In the genomic region with DNA sequence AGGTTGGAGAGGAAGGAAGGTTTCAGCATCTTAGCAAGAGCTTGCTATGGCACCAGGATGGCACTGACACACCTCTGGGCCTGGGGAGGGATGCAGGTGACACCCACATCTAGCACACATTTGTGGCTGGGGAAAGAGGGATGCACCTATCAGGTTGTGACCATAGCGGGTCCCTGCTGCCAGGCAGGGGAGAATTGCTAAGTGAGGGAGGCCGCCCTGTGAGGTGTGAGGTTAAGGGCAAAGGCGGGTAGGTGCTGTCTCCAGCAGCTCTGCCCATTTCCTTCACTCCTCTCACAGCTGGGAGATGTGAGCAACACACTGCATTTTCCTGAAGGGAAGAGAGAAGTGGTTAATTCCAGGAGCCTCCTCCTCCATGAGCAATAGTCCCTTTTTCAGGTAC, we compare ENCODE assay signal across 12 cellular contexts.
DNase-seq lines count a peak whose midpoint lies in the region; ATAC-seq and TF ChIP-seq lines count a peak whose summit lies in the region.
"Had no signal": no experiment of that assay in that cellular context is flagged by ENCODE, and none has a peak within 500 bp of the region (broad histone marks: within the 10 kb centered on the region; RNA-seq: fewer than 3 reads in every experiment).

No MANE protein-coding gene starts in this region.

- no peak overlapping the region for H3K4me3 Mint-ChIP-seq in osteocyte (ENCODE audit: unreplicated experiment)
- no peak overlapping the region for H3K4me3 Mint-ChIP-seq in Caco-2 (ENCODE audit: unreplicated experiment)
- H3K4me3 Mint-ChIP-seq: CD8-positive, alpha-beta memory T cell had no signal

- intact Hi-C loops in Caco-2 (cut with micrococcal nuclease; ENCODE audit: unreplicated experiment): no loop called here

- no TSS peak for BruUV-seq in Caco-2 (replicated peaks; lab: Mats Ljungman, UMichigan)

- no peak overlapping the region for H3K4me3 ChIP-seq in Caco-2 (ENCODE audit: low read depth, low read length)
- H3K4me3 ChIP-seq: BLaER1 had no signal

- CTCF ChIA-PET in Caco-2 (lab: Charles Lee): no interaction called here

- DNase-seq in activated CD8-positive, alpha-beta memory T cell treated with anti-CD3 and anti-CD28 coated beads for 24 hours: peak; percentile 44
- no peak for DNase-seq in activated CD8-positive, alpha-beta memory T cell treated with anti-CD3 and anti-CD28 coated beads, Interleukin-2, amount 50 U/mL, for 4 hours
- DNase-seq in left lobe of liver (ENCODE audit: low spot score): peak; percentile 30
- DNase-seq in osteocyte (ENCODE audit: extremely low spot score, unreplicated experiment): peak; percentile 49
- no peak for DNase-seq in AML-193 (lab: John Stamatoyannopoulos, UW)
- no peak for DNase-seq in H4 (ENCODE audit: low spot score)
- no peak for DNase-seq in Caco-2
- no peak for DNase-seq in HuH-7 (ENCODE audit: low spot score)
- DNase-seq: CD8-positive, alpha-beta memory T cell; DMS53; GF-D8 had no signal

- ATAC-seq in left lobe of liver: no peak

- POLR2A ChIA-PET in Caco-2 (lab: Charles Lee): no interaction called here

- H3K27ac Mint-ChIP-seq in osteocyte (ENCODE audit: unreplicated experiment) (no peak overlapping the region), Caco-2 (ENCODE audit: unreplicated experiment) (no peak overlapping the region)

- no peaks in the 10 kb centered on the region for H3K4me1 ChIP-seq in Caco-2
- H3K4me1 ChIP-seq: BLaER1 had no signal

- no peaks in the 10 kb centered on the region for H3K27me3 ChIP-seq in Caco-2 (replicated peaks; ENCODE audit: control insufficient read depth, insufficient read depth, low read length)
- H3K27me3 ChIP-seq: BLaER1 had no signal

- TF ChIP-seq CTCF in osteocyte (IDR thresholded peaks at IDR 0.05) (no peak), Caco-2 (IDR thresholded peaks at IDR 0.05; ENCODE audit: insufficient read depth in 1 of 2, low read depth in 1 of 2, low read length in 1 of 2, severe bottlenecking in 1 of 2, unreplicated experiment in 1 of 2) (no peak)

- H3K36me3 Mint-ChIP-seq in osteocyte (ENCODE audit: unreplicated experiment) (no peaks in the 10 kb centered on the region), Caco-2 (ENCODE audit: insufficient read depth, unreplicated experiment) (peaks cover 14% of the 10 kb centered on the region)

- H3K9me3 Mint-ChIP-seq in osteocyte (ENCODE audit: unreplicated experiment) (no peaks in the 10 kb centered on the region), Caco-2 (ENCODE audit: unreplicated experiment) (no peaks in the 10 kb centered on the region)

- no peaks in the 10 kb centered on the region for H3K36me3 ChIP-seq in Caco-2 (ENCODE audit: control insufficient read depth, insufficient read depth, low read length)
- H3K36me3 ChIP-seq: BLaER1 had no signal

- H3K4me1 Mint-ChIP-seq in osteocyte (ENCODE audit: unreplicated experiment): no peaks in the 10 kb centered on the region
- no peaks in the 10 kb centered on the region for H3K4me1 Mint-ChIP-seq in Caco-2 (ENCODE audit: low read depth, unreplicated experiment)

- no peaks in the 10 kb centered on the region for H3K9me3 ChIP-seq in Caco-2
- H3K9me3 ChIP-seq: BLaER1 had no signal

- H3K27me3 Mint-ChIP-seq in osteocyte (ENCODE audit: unreplicated experiment) (no peaks in the 10 kb centered on the region), Caco-2 (ENCODE audit: insufficient read depth, unreplicated experiment) (no peaks in the 10 kb centered on the region)

Comparison
In these comparisons a context has a peak if more than half of its experiments do, and no peak if none do; other contexts are left out.
1. DNase-seq: peak in activated CD8-positive, alpha-beta memory T cell treated with anti-CD3 and anti-CD28 coated beads for 24 hours (single experiment), left lobe of liver (single experiment) and osteocyte (single experiment); none in activated CD8-positive, alpha-beta memory T cell treated with anti-CD3 and anti-CD28 coated beads, Interleukin-2, amount 50 U/mL, for 4 hours (single experiment), AML-193 (0 of 2), H4 (single experiment), Caco-2 (0 of 2) and HuH-7 (single experiment).